ENCODE assay signal across 17 cellular contexts in genomic region chr6:148857817-148858390, GRCh38.
DNase-seq lines count a peak whose midpoint lies in the region; TF ChIP-seq lines count a peak whose summit lies in the region.
"Had no signal": no experiment of that assay in that cellular context is flagged by ENCODE, and none has a peak within 500 bp of the region (broad histone marks: within the 10 kb centered on the region; RNA-seq: fewer than 3 reads in every experiment).

No MANE protein-coding gene starts in this region.

- DNase-seq in BJ (ENCODE audit: low read depth) (peak; percentile 59), choroid plexus epithelial cell (ENCODE audit: low read depth) (peak; percentile 80), non-pigmented ciliary epithelial cell (ENCODE audit: low read depth) (peak; percentile 61), MM.1S (no peak), SK-N-SH (no peak), iPS-NIHi7 (ENCODE audit: extremely low spot score) (no peak), NOMO-1 (lab: John Stamatoyannopoulos, UW; ENCODE audit: unreplicated experiment in 2 of 2) (no peak)
- DNase-seq: activated CD4-positive, alpha-beta T cell treated with anti-CD3 and anti-CD28 coated beads, Interleukin-2, amount 10 ng/mL, durations not matched to agents 7 days and 5 days; adrenal gland; dermis blood vessel endothelial cell; gastrocnemius medialis; GDM1; NCI-H187; NCI-H526; thyroid gland had no signal

- no peak overlapping the region for H3K27ac ChIP-seq in MM.1S (ENCODE audit: low read length)
- H3K27ac ChIP-seq in SK-N-SH (ENCODE audit: low read depth in 2 of 2, low read length in 1 of 2): no peak overlapping the region
- H3K27ac ChIP-seq: adrenal gland, gastrocnemius medialis, thyroid gland had no signal

- no peaks in the 10 kb centered on the region for H3K27me3 ChIP-seq in BJ (ENCODE audit: control insufficient read depth, insufficient read depth, low read length)
- H3K27me3 ChIP-seq in Loucy (ENCODE audit: insufficient read depth, low read length, poor library complexity, severe bottlenecking): no peaks in the 10 kb centered on the region
- H3K27me3 ChIP-seq in MM.1S (replicated peaks; ENCODE audit: insufficient read depth, low read length): no peaks in the 10 kb centered on the region
- H3K27me3 ChIP-seq in SK-N-SH (ENCODE audit: insufficient read depth): no peaks in the 10 kb centered on the region; the same call in 1 of the 2 replicates
- H3K27me3 ChIP-seq: adrenal gland, gastrocnemius medialis, thyroid gland had no signal

- H3K9me3 ChIP-seq in Loucy (ENCODE audit: insufficient read depth, low read depth, low read length) (no peaks in the 10 kb centered on the region), MM.1S (replicated peaks; ENCODE audit: insufficient read depth, low read length) (no peaks in the 10 kb centered on the region), SK-N-SH (no peaks in the 10 kb centered on the region)
- H3K9me3 ChIP-seq: adrenal gland, gastrocnemius medialis, thyroid gland had no signal

- WGBS in SK-N-SH (ENCODE audit: low lambda C conversion rate): 27% methylated on average over 2 of the region's 3 CpGs

- H3K9me2 ChIP-seq in Loucy (replicated peaks; ENCODE audit: low read depth, low read length) (no peaks in the 10 kb centered on the region), MM.1S (replicated peaks; ENCODE audit: insufficient read depth, low read length) (no peaks in the 10 kb centered on the region), SK-N-SH (no peaks in the 10 kb centered on the region)

- CTCF ChIA-PET in BJ (lab: Yijun Ruan, JAX) (interaction anchor here (0.9 kb wide), 1 partner anchor 161 kb away, joined by 3 read pairs; no protein-coding TSS in a partner anchor), SK-N-SH (lab: Yijun Ruan, JAX) (no interaction called here)

- POLR2A ChIA-PET in BJ (lab: Charles Lee) (no interaction called here), SK-N-SH (lab: Yijun Ruan, JAX) (no interaction called here)

- H3F3A ChIP-seq in Loucy (ENCODE audit: low read depth): no peaks in the 10 kb centered on the region
- no peaks in the 10 kb centered on the region for H3F3A ChIP-seq in MM.1S (ENCODE audit: insufficient read depth, low read length)
- H3F3A ChIP-seq in SK-N-SH (replicated peaks; ENCODE audit: insufficient read depth): no peaks in the 10 kb centered on the region

- TF ChIP-seq RAD21 in SK-N-SH (IDR thresholded peaks at IDR 0.05; ENCODE audit: low read length): no peak

- H3K9ac ChIP-seq in Loucy (ENCODE audit: low read depth, low read length, poor library complexity, severe bottlenecking): no peak overlapping the region
- H3K9ac ChIP-seq in MM.1S (ENCODE audit: low read length): no peak overlapping the region
- no peak overlapping the region for H3K9ac ChIP-seq in SK-N-SH

- H2AFZ ChIP-seq in Loucy (ENCODE audit: low read length) (no peak overlapping the region), MM.1S (ENCODE audit: low read length) (no peak overlapping the region), SK-N-SH (ENCODE audit: low read depth) (no peak overlapping the region)

- H3K4me2 ChIP-seq in Loucy (ENCODE audit: low read depth, low read length, poor library complexity, severe bottlenecking): peak overlapping the region; percentile 6
- H3K4me2 ChIP-seq in MM.1S (ENCODE audit: low read depth, low read length): no peak overlapping the region
- H3K4me2 ChIP-seq in SK-N-SH: no peak overlapping the region

- H3K36me3 ChIP-seq in BJ (ENCODE audit: control insufficient read depth, insufficient read depth, low read length) (no peaks in the 10 kb centered on the region), Loucy (ENCODE audit: insufficient read depth, low read length) (no peaks in the 10 kb centered on the region), MM.1S (replicated peaks; ENCODE audit: insufficient read depth, low read length) (no peaks in the 10 kb centered on the region), SK-N-SH (replicated peaks in 1 of 2; ENCODE audit: control insufficient read depth in 1 of 2, insufficient read depth in 2 of 2, low read length in 1 of 2) (no peaks in the 10 kb centered on the region)
- H3K36me3 ChIP-seq: adrenal gland, gastrocnemius medialis, thyroid gland had no signal

- TF ChIP-seq CTCF in BJ (IDR thresholded peaks at IDR 0.05; ENCODE audit: insufficient read depth, low read depth, low read length) (no peak), Loucy (conservative IDR thresholded peaks at IDR 0.05; ENCODE audit: low read length) (no peak), choroid plexus epithelial cell (conservative IDR thresholded peaks at IDR 0.05; ENCODE audit: low read depth, low read length) (no peak), MM.1S (IDR thresholded peaks at IDR 0.05; ENCODE audit: low read length) (no peak), SK-N-SH (IDR thresholded peaks at IDR 0.05) (no peak)

- no peak for TF ChIP-seq EP300 in SK-N-SH (IDR thresholded peaks at IDR 0.05; ENCODE audit: borderline replicate concordance in 1 of 2, low read depth in 1 of 2, low read length in 1 of 2)

- H3K4me3 ChIP-seq in BJ (ENCODE audit: low read depth, low read length) (no peak overlapping the region), Loucy (ENCODE audit: low read length, poor library complexity, severe bottlenecking) (no peak overlapping the region), choroid plexus epithelial cell (ENCODE audit: low read depth, low read length) (no peak overlapping the region), MM.1S (ENCODE audit: low read length) (no peak overlapping the region), SK-N-SH (ENCODE audit: low read depth in 2 of 2, low read length in 1 of 2) (no peak overlapping the region)
- H3K4me3 ChIP-seq: adrenal gland, gastrocnemius medialis, K562, thyroid gland had no signal

- H3K79me2 ChIP-seq in Loucy (ENCODE audit: insufficient read depth, low read length): no peaks in the 10 kb centered on the region
- no peaks in the 10 kb centered on the region for H3K79me2 ChIP-seq in MM.1S (ENCODE audit: low read length)
- H3K79me2 ChIP-seq in SK-N-SH (ENCODE audit: insufficient read depth): no peaks in the 10 kb centered on the region

- peaks cover 25% of the 10 kb centered on the region for H3K4me1 ChIP-seq in Loucy (ENCODE audit: insufficient read depth, low read length, poor library complexity, severe bottlenecking)
- no peaks in the 10 kb centered on the region for H3K4me1 ChIP-seq in MM.1S (ENCODE audit: low read length)
- H3K4me1 ChIP-seq in SK-N-SH (ENCODE audit: control insufficient read depth in 1 of 2, insufficient read depth in 2 of 2, low read depth in 1 of 2, low read length in 1 of 2): no peaks in the 10 kb centered on the region

- H4K20me1 ChIP-seq in Loucy (ENCODE audit: insufficient read depth, low read length, poor library complexity, severe bottlenecking) (no peaks in the 10 kb centered on the region), MM.1S (ENCODE audit: insufficient read depth, low read length) (no peaks in the 10 kb centered on the region), SK-N-SH (ENCODE audit: insufficient read depth) (no peaks in the 10 kb centered on the region)

TF ChIP-seq in SK-N-SH, 30 proteins besides CTCF, POLR2A, EP300 and RAD21:
- no peak for TF ChIP-seq TAF1 (IDR thresholded peaks at IDR 0.05; ENCODE audit: borderline replicate concordance, low read depth, low read length)
- no peak for TF ChIP-seq GABPA (IDR thresholded peaks at IDR 0.05; ENCODE audit: low read depth)
- TF ChIP-seq JUND (IDR thresholded peaks at IDR 0.05): no peak

Comparison
In these comparisons a context has a peak if more than half of its experiments do, and no peak if none do; other contexts are left out.
1. DNase-seq: peak in BJ (single experiment), choroid plexus epithelial cell (single experiment) and non-pigmented ciliary epithelial cell (single experiment); none in MM.1S (single experiment), SK-N-SH (single experiment), iPS-NIHi7 (single experiment) and NOMO-1 (0 of 2).